22 cellular contexts compared by ENCODE assay signal in the genomic region with DNA sequence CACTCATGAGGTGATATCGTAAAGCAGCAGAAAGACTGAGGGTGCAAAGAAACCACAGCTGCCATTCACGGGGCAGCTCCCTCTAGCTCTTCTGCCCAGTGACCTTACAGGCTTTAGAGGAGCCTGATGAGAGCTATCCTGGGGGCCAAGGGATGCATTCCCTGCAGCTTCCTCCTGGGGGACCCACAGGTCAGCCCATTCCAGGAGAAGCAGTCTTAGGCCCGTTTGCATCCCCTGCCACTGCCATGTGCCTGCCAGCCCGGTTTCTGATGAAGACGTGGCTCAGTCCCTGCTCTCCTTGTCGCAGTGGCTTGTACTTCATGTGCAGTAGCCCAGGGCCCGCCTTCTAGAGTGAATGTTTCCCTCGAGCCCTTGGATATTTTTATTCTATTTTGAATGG. TPM values are rescaled to one million over a fixed set of nuclear protein-coding genes. Genes with fewer than 3 reads are reported as not detected.
DNase-seq lines count a peak whose midpoint lies in the region; ATAC-seq and TF ChIP-seq lines count a peak whose summit lies in the region.
"Had no signal": no experiment of that assay in that cellular context is flagged by ENCODE, and none has a peak within 500 bp of the region (broad histone marks: within the 10 kb centered on the region; RNA-seq: fewer than 3 reads in every experiment).

No MANE protein-coding gene starts in this region.

- intact Hi-C loops in Calu3 (cut with micrococcal nuclease; ENCODE audit: unreplicated experiment) = no loop called here
- intact Hi-C loops in colonic mucosa (cut with DNase I) = loop anchor here (10.0 kb wide), 2 partner anchors 58 to 288 kb away; no protein-coding TSS in a partner anchor

- TF ChIP-seq CTCF in Calu3 (IDR thresholded peaks at IDR 0.05; ENCODE audit: unreplicated experiment) (no peak), GM12874 (IDR thresholded peaks at IDR 0.05; ENCODE audit: insufficient read depth, low read depth, low read length) (0 out of 2 replicates have a peak, but pooled peaks have one; percentile 8), fibroblast of mammary gland (conservative IDR thresholded peaks at IDR 0.05; ENCODE audit: control insufficient read depth, insufficient read depth, low read depth, low read length) (peak; percentile 13), colonic mucosa (IDR thresholded peaks at IDR 0.05) (no peak)

- H3K9me3 ChIP-seq in NT2/D1 (ENCODE audit: insufficient read depth, low read length) (no peaks in the 10 kb centered on the region), colonic mucosa (no peaks in the 10 kb centered on the region)
- H3K9me3 ChIP-seq: breast epithelium, pancreas, Peyer's patch, stomach had no signal

- H3K27ac ChIP-seq in colonic mucosa = no peak overlapping the region
- H3K27ac ChIP-seq: breast epithelium, dorsolateral prefrontal cortex, pancreas, Peyer's patch, SK-N-MC, stomach had no signal

- H3K4me1 ChIP-seq in NT2/D1 (ENCODE audit: insufficient read depth, insufficient read length) = peaks cover 14% of the 10 kb centered on the region
- no peaks in the 10 kb centered on the region for H3K4me1 ChIP-seq in colonic mucosa

- H3K27ac Mint-ChIP-seq in Calu3 (ENCODE audit: unreplicated experiment) = no peak overlapping the region
- H3K27ac Mint-ChIP-seq: activated CD4-positive, alpha-beta T cell treated with anti-CD3 and anti-CD28 coated beads, Interleukin-2, amount 10 ng/mL, durations not matched to agents 24 days and 14 days; CD8-positive, alpha-beta memory T cell; IgD-negative memory B cell had no signal

- DNase-seq in Calu3 (peak; percentile 7), NT2/D1 (ENCODE audit: low read depth, low spot score) (peak; percentile 64), fibroblast of mammary gland (ENCODE audit: low read depth) (no peak), putamen (ENCODE audit: low spot score) (no peak), colonic mucosa (no peak), NCI-H1694 (lab: John Stamatoyannopoulos, UW) (no peak)
- DNase-seq: activated CD4-positive, alpha-beta T cell treated with anti-CD3 and anti-CD28 coated beads, Interleukin-2, amount 10 ng/mL, durations not matched to agents 24 days and 14 days; CD8-positive, alpha-beta memory T cell; dorsolateral prefrontal cortex; MV-4-11; NCI-H2029; NCI-H524 treated with DMSO at 0.1 percent for 48 hours; pancreas; Peyer's patch; stimulated activated CD4-positive, alpha-beta T cell treated with anti-CD3 and anti-CD28 coated beads, Interleukin-2, amount 100 ng/mL, for 48 hours; stomach had no signal

- H3K9me3 Mint-ChIP-seq in Calu3 (ENCODE audit: low read depth, unreplicated experiment) = no peaks in the 10 kb centered on the region
- H3K9me3 Mint-ChIP-seq: activated CD4-positive, alpha-beta T cell treated with anti-CD3 and anti-CD28 coated beads, Interleukin-2, amount 10 ng/mL, durations not matched to agents 24 days and 14 days; CD8-positive, alpha-beta memory T cell had no signal

- no peaks in the 10 kb centered on the region for H3K27me3 Mint-ChIP-seq in Calu3 (ENCODE audit: unreplicated experiment)

- CTCF ChIA-PET in Calu3 (lab: Charles Lee) = interaction anchor here (0.6 kb wide), 1 partner anchor 299 kb away, joined by 6 read pairs; no protein-coding TSS in a partner anchor

- no TSS peak for BruUV-seq in Calu3 (replicated peaks; lab: Mats Ljungman, UMichigan)

- H3K36me3 ChIP-seq in NT2/D1 (ENCODE audit: insufficient read depth, insufficient read length, low read length) (no peaks in the 10 kb centered on the region), colonic mucosa (no peaks in the 10 kb centered on the region)
- H3K36me3 ChIP-seq: breast epithelium, pancreas, Peyer's patch, stomach had no signal

- H3K4me3 ChIP-seq in NT2/D1 (ENCODE audit: insufficient read length, low read depth) (no peak overlapping the region), fibroblast of mammary gland (ENCODE audit: control insufficient read depth, low read depth, low read length) (no peak overlapping the region), colonic mucosa (no peak overlapping the region)
- H3K4me3 ChIP-seq: breast epithelium, dorsolateral prefrontal cortex, pancreas, Peyer's patch, SK-N-MC, stomach had no signal

- H3K36me3 Mint-ChIP-seq in Calu3 (ENCODE audit: insufficient read depth, unreplicated experiment) = no peaks in the 10 kb centered on the region
- H3K36me3 Mint-ChIP-seq: CD8-positive, alpha-beta memory T cell; IgD-negative memory B cell had no signal

- H3K9ac ChIP-seq in NT2/D1 (ENCODE audit: insufficient read length, low read depth) (no peak overlapping the region), colonic mucosa (ENCODE audit: low read depth in 2 of 2, low read length in 2 of 2) (no peak overlapping the region)

- ATAC-seq in HG02885 (IDR thresholded peaks at IDR 0.05; ENCODE audit: poor library complexity, unreplicated experiment) = no peak
- ATAC-seq: esophagus mucosa, pancreas had no signal

- H3K27me3 ChIP-seq in NT2/D1 (ENCODE audit: insufficient read depth, insufficient read length) (no peaks in the 10 kb centered on the region), colonic mucosa (no peaks in the 10 kb centered on the region)
- H3K27me3 ChIP-seq: breast epithelium, dorsolateral prefrontal cortex, pancreas, Peyer's patch, stomach had no signal

- H3K4me3 Mint-ChIP-seq in Calu3 (ENCODE audit: low read depth, unreplicated experiment) = no peak overlapping the region
- H3K4me3 Mint-ChIP-seq: activated CD4-positive, alpha-beta T cell treated with anti-CD3 and anti-CD28 coated beads, Interleukin-2, amount 10 ng/mL, durations not matched to agents 24 days and 14 days; CD8-positive, alpha-beta memory T cell; IgD-negative memory B cell had no signal

- peaks cover 13% of the 10 kb centered on the region for H3K4me1 Mint-ChIP-seq in Calu3 (ENCODE audit: low read depth, unreplicated experiment)

RNA-seq across cellular contexts. Expression of a gene that starts 22.8 kb away (rescaled TPM):
- total RNA-seq in Calu3 (2022) (125 and 130 TPM in 2 replicates), colonic mucosa (100 to 1,000 TPM; 312 to 335 TPM)

Comparison
In these comparisons a context has a peak if more than half of its experiments do, and no peak if none do; other contexts are left out.
1. DNase-seq: peak in Calu3 (single experiment) and NT2/D1 (single experiment); none in fibroblast of mammary gland (single experiment), putamen (single experiment), colonic mucosa (single experiment) and NCI-H1694 (single experiment).
2. CTCF ChIP-seq: peak in GM12874 (single experiment) and fibroblast of mammary gland (single experiment); none in Calu3 (single experiment) and colonic mucosa (single experiment).